8 cellular contexts compared by ENCODE assay signal in the genomic region with DNA sequence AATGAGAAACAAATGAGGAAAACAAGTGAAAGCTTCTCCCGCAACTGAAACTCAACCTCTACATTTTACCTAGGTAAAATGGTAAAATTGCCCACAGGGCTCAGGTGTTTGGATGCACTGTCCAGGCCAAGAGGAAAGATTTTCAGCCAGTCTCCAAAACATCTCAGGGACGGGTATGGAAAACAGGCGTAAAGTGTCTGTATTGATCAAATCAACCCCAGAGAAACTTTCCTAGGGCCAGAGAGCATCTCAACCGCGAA. TPM values are rescaled to one million over a fixed set of nuclear protein-coding genes. Genes with fewer than 3 reads are reported as not detected.
A peak's percentile ranks its signal among the peaks of the same experiment; 100 is the strongest.
DNase-seq lines count a peak whose midpoint lies in the region; ATAC-seq and TF ChIP-seq lines count a peak whose summit lies in the region.

No MANE protein-coding gene starts in this region.

- no peaks in the 10 kb centered on the region for H3K9me3 ChIP-seq in HEK293 (ENCODE audit: control insufficient read depth, insufficient read depth, low read depth, low read length)
- no peaks in the 10 kb centered on the region for H3K9me3 ChIP-seq in body of pancreas
- H3K9me3 ChIP-seq in mononuclear cell (ENCODE audit: low read depth, low read length): no peaks in the 10 kb centered on the region

- POLR2A ChIA-PET in HEK293 (lab: Yijun Ruan, JAX): interaction anchor here (1.0 to 3.9 kb wide), 6 partner anchors 9 to 199 kb away, joined by 3 to 82 read pairs (median 9); a partner anchor contains a TSS

- no peak for TF ChIP-seq CTCF in 22Rv1 (IDR thresholded peaks at IDR 0.05)
- no peak for TF ChIP-seq CTCF in HEK293 (tag by site-specific recombination; IDR thresholded peaks at IDR 0.05)
- no peak for TF ChIP-seq CTCF in body of pancreas (IDR thresholded peaks at IDR 0.05)

- peak overlapping the region; percentile 83 for H3K27ac ChIP-seq in 22Rv1
- peak overlapping the region; percentile 91 for H3K27ac ChIP-seq in HEK293 (ENCODE audit: extremely low read depth, low read depth, low read length)
- H3K27ac ChIP-seq in body of pancreas: peak overlapping the region; percentile 86 to 97 (median 94)

- H3K4me3 ChIP-seq in HEK293 (ENCODE audit: low read depth, low read length) (peak overlapping the region; percentile 30), body of pancreas (no peak overlapping the region), mononuclear cell (ENCODE audit: low read length) (peak overlapping the region; percentile 98)

- H3K4me1 ChIP-seq in HEK293 (ENCODE audit: control insufficient read depth, insufficient read depth, low read length) (peaks cover 2% of the 10 kb centered on the region), body of pancreas (peaks cover 33% of the 10 kb centered on the region), mononuclear cell (ENCODE audit: insufficient read depth, low read length) (peaks cover 24% of the 10 kb centered on the region)

- intact Hi-C loops in body of pancreas (cut with DNase I): no loop called here

- CTCF ChIA-PET in HEK293 (lab: Yijun Ruan, JAX): interaction anchor here (0.5 to 0.6 kb wide), 2 partner anchors 28 to 78 kb away, joined by 3 to 4 read pairs; no protein-coding TSS in a partner anchor

- 10 to 24% methylated on average over 3 to 5 of the region's 5 CpGs for WGBS in body of pancreas, 2 donors

- H3K36me3 ChIP-seq in HEK293 (ENCODE audit: control insufficient read depth in 2 of 2, insufficient read depth in 1 of 2, low read length in 2 of 2): peaks cover 15 to 21% of the 10 kb centered on the region in 2 experiments
- peaks cover 0 to 1% of the 10 kb centered on the region in 2 donors for H3K36me3 ChIP-seq in body of pancreas (replicated peaks in 1 of 2; ENCODE audit: insufficient read depth in 1 of 2, low read depth in 2 of 2)

- DNase-seq in body of pancreas: no peak
- DNase-seq in effector CD4-positive, alpha-beta T cell: no peak
- no peak for DNase-seq in islet precursor cell
- DNase-seq in NCI-H187 (lab: John Stamatoyannopoulos, UW): no peak
- no peak for DNase-seq in superior temporal gyrus (ENCODE audit: extremely low spot score)

- no peak for ATAC-seq in body of pancreas

- H3K27me3 ChIP-seq in body of pancreas (no peaks in the 10 kb centered on the region), mononuclear cell (ENCODE audit: insufficient read depth, low read length) (no peaks in the 10 kb centered on the region)

- no peak for TF ChIP-seq POLR2A in body of pancreas (IDR thresholded peaks at IDR 0.05)

TF ChIP-seq in HEK293, 187 proteins besides CTCF, POLR2A, EP300 and RAD21:
- no peak for TF ChIP-seq GLIS2 (tag by site-specific recombination; IDR thresholded peaks at IDR 0.05)
- peak; percentile 75 for TF ChIP-seq PRDM1 (tag by site-specific recombination; IDR thresholded peaks at IDR 0.05)

RNA-seq across cellular contexts. Expression of a gene that starts 0.4 kb away (rescaled TPM):
- total RNA-seq in body of pancreas: 10 to 100 TPM in 1 of 2 donors, 1 to 10 TPM in 1; 5.6 to 21.5 TPM
- total RNA-seq in mononuclear cell: 39.0 TPM

RNA-seq across cellular contexts. Expression of a gene that starts 27.9 kb away (rescaled TPM):
- 1 to 10 TPM; 4.9 to 8.0 TPM for total RNA-seq in body of pancreas
- total RNA-seq in mononuclear cell: 14.8 TPM

Comparison
In these comparisons a context has a peak if more than half of its experiments do, and no peak if none do; other contexts are left out.
1. H3K4me3 ChIP-seq: peak in HEK293 (single experiment) and mononuclear cell (single experiment); none in body of pancreas (0 of 2).
2. Peak in every context shown above with its lines, with median percentiles within 50 percentile points of each other: H3K27ac ChIP-seq.